In genomic region chr2:212359425-212360067, GRCh38 we compare ENCODE assay signal across 20 cellular contexts.
A peak's percentile ranks its signal among the peaks of the same experiment; 100 is the strongest.
DNase-seq lines count a peak whose midpoint lies in the region; ATAC-seq and TF ChIP-seq lines count a peak whose summit lies in the region.
"Had no signal": no experiment of that assay in that cellular context is flagged by ENCODE, and none has a peak within 500 bp of the region (broad histone marks: within the 10 kb centered on the region; RNA-seq: fewer than 3 reads in every experiment).

No MANE protein-coding gene starts in this region.

- no peaks in the 10 kb centered on the region for H3K9me3 ChIP-seq in thoracic aorta
- H3K9me3 ChIP-seq: A549, body of pancreas, prostate gland, tibial artery had no signal

- H3K36me3 ChIP-seq in thoracic aorta = no peaks in the 10 kb centered on the region
- H3K36me3 ChIP-seq: prostate gland, tibial artery had no signal

- H3K27ac ChIP-seq in thoracic aorta = peak overlapping the region; percentile 39 to 48
- H3K27ac ChIP-seq: A549, body of pancreas, C4-2B, prostate gland had no signal

- H3K4me1 ChIP-seq in thoracic aorta (ENCODE audit: control insufficient read depth in 1 of 2, low read depth in 2 of 2) = peaks cover 23 to 54% of the 10 kb centered on the region in 2 donors
- H3K4me1 ChIP-seq: A549, body of pancreas, prostate gland had no signal

- TF ChIP-seq CTCF in thoracic aorta (IDR thresholded peaks at IDR 0.05) = no peak

- ATAC-seq in thoracic aorta (ENCODE audit: insufficient number of reproducible peaks, low FRiP score, low read depth) (no peak), HG02678 (IDR thresholded peaks at IDR 0.05; ENCODE audit: unreplicated experiment) (no peak), GM18858 (IDR thresholded peaks at IDR 0.05; ENCODE audit: unreplicated experiment) (no peak)
- ATAC-seq: A549; activated CD8-positive, alpha-beta T cell treated with anti-CD3 and anti-CD28 coated beads, Interleukin-2, amount 10 ng/mL, durations not matched to agents 7 days and 5 days; body of pancreas; esophagus mucosa; left ventricle myocardium superior had no signal

- DNase-seq in NCI-H748 (lab: John Stamatoyannopoulos, UW; ENCODE audit: unreplicated experiment) (peak; percentile 55), NCI-H748 treated with DMSO at 0.1 percent for 48 hours (lab: John Stamatoyannopoulos, UW) (no peak), SK-N-DZ (ENCODE audit: low spot score) (peak; percentile 84), left kidney (ENCODE audit: low read depth, low spot score) (peak; percentile 63), thoracic aorta (ENCODE audit: low spot score) (no peak), ecto neural progenitor cell (ENCODE audit: low spot score) (no peak)
- DNase-seq: activated CD8-positive, alpha-beta T cell treated with anti-CD3 and anti-CD28 coated beads, Interleukin-2, amount 10 ng/mL, durations not matched to agents 7 days and 5 days; activated T-cell treated with anti-CD3 and anti-CD28 coated beads, Interleukin-2, amount 50 U/mL, for 48 hours; body of pancreas; DND-41; left ventricle myocardium superior; NCI-H1694; SHP77 treated with DMSO at 0.1 percent for 48 hours; tibial artery had no signal

- H3K4me3 ChIP-seq in thoracic aorta = peak overlapping the region; percentile 34
- H3K4me3 ChIP-seq: A549, body of pancreas, prostate gland, tibial artery had no signal

- no peaks in the 10 kb centered on the region for H3K27me3 ChIP-seq in thoracic aorta (replicated peaks; ENCODE audit: insufficient read depth)
- H3K27me3 ChIP-seq: body of pancreas, tibial artery had no signal

Comparison
In these comparisons a context has a peak if more than half of its experiments do, and no peak if none do; other contexts are left out.
1. DNase-seq: peak in NCI-H748 (single experiment), SK-N-DZ (single experiment) and left kidney (single experiment); none in NCI-H748 treated with DMSO at 0.1 percent for 48 hours (single experiment), thoracic aorta (single experiment) and ecto neural progenitor cell (single experiment).